Comparison of ENCODE assay signal across 16 cellular contexts in genomic region chr2:122531803-122532344, GRCh38.
DNase-seq lines count a peak whose midpoint lies in the region; ATAC-seq, FAIRE-seq and TF ChIP-seq lines count a peak whose summit lies in the region.
"Had no signal": no experiment of that assay in that cellular context is flagged by ENCODE, and none has a peak within 500 bp of the region (broad histone marks: within the 10 kb centered on the region; RNA-seq: fewer than 3 reads in every experiment).

No MANE protein-coding gene starts in this region.

- no peaks in the 10 kb centered on the region for H3K9me2 ChIP-seq in DOHH2 (replicated peaks; ENCODE audit: control insufficient read depth, low read length)

- peaks cover 5% of the 10 kb centered on the region for H3K4me1 Mint-ChIP-seq in nephron progenitor cell
- H3K4me1 Mint-ChIP-seq: activated B cell treated with CpG ODN at 0.5 μM for 24 hours had no signal

- CTCF ChIA-PET in GM12878 (lab: Yijun Ruan, JAX): interaction anchor here (0.6 to 1.3 kb wide), 8 partner anchors 12 to 1264 kb away, joined by 3 to 4 read pairs (median 3); no protein-coding TSS in a partner anchor

- TF ChIP-seq RAD21 in GM12878 (IDR thresholded peaks at IDR 0.05; ENCODE audit: insufficient read depth, low read depth, low read length): peak; percentile 22; the same call in 1 of the 2 replicates

- no peaks in the 10 kb centered on the region for H3K9me3 Mint-ChIP-seq in nephron progenitor cell

- H3K27me3 ChIP-seq in DOHH2 (ENCODE audit: control insufficient read depth, low read length) (no peaks in the 10 kb centered on the region), H7 (ENCODE audit: control insufficient read depth, insufficient read depth, low read length) (no peaks in the 10 kb centered on the region), GM12878 (replicated peaks in 1 of 2; ENCODE audit: control insufficient read depth in 2 of 2, insufficient read depth in 2 of 2, low read length in 1 of 2) (no peaks in the 10 kb centered on the region)
- H3K27me3 ChIP-seq: esophagus muscularis mucosa had no signal

- H3K4me3 ChIP-seq in DOHH2 (ENCODE audit: low read length) (no peak overlapping the region), H7 (ENCODE audit: insufficient read depth, low read depth, low read length) (no peak overlapping the region), GM12878 (no peak overlapping the region), mucosa of descending colon (no peak overlapping the region)
- H3K4me3 ChIP-seq: esophagus muscularis mucosa had no signal

- H3K79me2 ChIP-seq in DOHH2 (ENCODE audit: control insufficient read depth, low read length) (no peaks in the 10 kb centered on the region), GM12878 (ENCODE audit: control insufficient read depth, insufficient read depth, low read length) (no peaks in the 10 kb centered on the region)

- no peak for TF ChIP-seq POLR2A in GM12878 (IDR thresholded peaks at IDR 0.05; ENCODE audit: low read depth, low read length)

- no peak for ATAC-seq in GM12878
- no peak for ATAC-seq in mucosa of descending colon
- ATAC-seq: naive thymus-derived CD8-positive, alpha-beta T cell had no signal

- no TSS peak for BruUV-seq in GM12878 (replicated peaks; lab: Mats Ljungman, UMichigan)

- RAD21 ChIA-PET in GM12878 (lab: Charles Lee; ENCODE audit: unreplicated experiment): interaction anchor here (1.3 to 1.5 kb wide), 3 partner anchors 177 to 209 kb away, joined by 3 to 7 read pairs (median 3); no protein-coding TSS in a partner anchor

- no peak overlapping the region for H3K27ac Mint-ChIP-seq in nephron progenitor cell
- H3K27ac Mint-ChIP-seq: activated B cell treated with CpG ODN at 0.5 μM for 24 hours; activated T-cell treated with anti-CD3 and anti-CD28 coated beads, Interleukin-2, amount 50 U/mL, for 24 hours; naive thymus-derived CD8-positive, alpha-beta T cell had no signal

- no peak overlapping the region for H3K4me3 Mint-ChIP-seq in nephron progenitor cell
- H3K4me3 Mint-ChIP-seq: activated B cell treated with CpG ODN at 0.5 μM for 24 hours; activated T-cell treated with anti-CD3 and anti-CD28 coated beads, Interleukin-2, amount 50 U/mL, for 24 hours; naive thymus-derived CD8-positive, alpha-beta T cell had no signal

- no peak overlapping the region for H3K27ac ChIP-seq in DOHH2 (ENCODE audit: low read depth, low read length)
- no peak overlapping the region for H3K27ac ChIP-seq in GM12878 (ENCODE audit: control insufficient read depth, insufficient read depth)
- H3K27ac ChIP-seq: esophagus muscularis mucosa, RWPE1 had no signal

- no peaks in the 10 kb centered on the region for H3K36me3 Mint-ChIP-seq in nephron progenitor cell (ENCODE audit: low read depth)
- H3K36me3 Mint-ChIP-seq: naive thymus-derived CD8-positive, alpha-beta T cell had no signal

- H3K36me3 ChIP-seq in DOHH2 (ENCODE audit: control insufficient read depth, low read length): no peaks in the 10 kb centered on the region
- no peaks in the 10 kb centered on the region for H3K36me3 ChIP-seq in H7 (replicated peaks; ENCODE audit: control insufficient read depth, insufficient read depth, low read length)
- no peaks in the 10 kb centered on the region for H3K36me3 ChIP-seq in GM12878 (ENCODE audit: control insufficient read depth in 2 of 2, insufficient read depth in 2 of 2, low read length in 1 of 2)
- H3K36me3 ChIP-seq in mucosa of descending colon (ENCODE audit: low read depth): no peaks in the 10 kb centered on the region
- H3K36me3 ChIP-seq: esophagus muscularis mucosa had no signal

- H2AFZ ChIP-seq in GM12878 (ENCODE audit: control insufficient read depth, low read depth, low read length): no peak overlapping the region

- TF ChIP-seq CTCF in DOHH2 (IDR thresholded peaks at IDR 0.05; ENCODE audit: low read depth, low read length, poor library complexity, severe bottlenecking): peak; percentile 14
- TF ChIP-seq CTCF in GM12878 (IDR thresholded peaks at IDR 0.05 in 2 of 3, conservative IDR thresholded peaks at IDR 0.05 in 1 of 3; ENCODE audit: control insufficient read depth in 2 of 3, extremely low read depth in 1 of 3, insufficient read depth in 1 of 3, low read depth in 3 of 3, low read length in 3 of 3): peak in 1 of 3 experiments; percentile 32; a peak in 1 of 6 replicates
- peak; percentile 36 for TF ChIP-seq CTCF in nephron progenitor cell (IDR thresholded peaks at IDR 0.05)
- no peak for TF ChIP-seq CTCF in mucosa of descending colon (IDR thresholded peaks at IDR 0.05)

- DNase-seq in H7: peak; percentile 81
- DNase-seq in GM12878 (ENCODE audit: low read depth, low spot score): no peak
- peak; percentile 15 for DNase-seq in nephron progenitor cell
- DNase-seq in mucosa of descending colon: no peak
- no peak for DNase-seq in cerebellar nuclear complex (lab: John Stamatoyannopoulos, UW)
- DNase-seq in AG08395 (ENCODE audit: low spot score): no peak
- no peak for DNase-seq in mucosa of gallbladder (ENCODE audit: low spot score)
- DNase-seq: activated B cell treated with CpG ODN at 0.5 μM for 24 hours; activated T-cell treated with anti-CD3 and anti-CD28 coated beads, Interleukin-2, amount 50 U/mL, for 24 hours; Calu3; KBM-7; naive thymus-derived CD8-positive, alpha-beta T cell; NCI-H2081 treated with DMSO at 0.1 percent for 48 hours had no signal

- no peaks in the 10 kb centered on the region for H3F3A ChIP-seq in DOHH2 (ENCODE audit: control insufficient read depth, insufficient read depth)

- H3K4me2 ChIP-seq in DOHH2 (ENCODE audit: low read length) (no peak overlapping the region), GM12878 (ENCODE audit: control insufficient read depth, insufficient read depth) (no peak overlapping the region)

- intact Hi-C loops in GM12878 (cut with micrococcal nuclease; ENCODE audit: unreplicated experiment) (no loop called here), mucosa of descending colon (cut with DNase I, micrococcal nuclease) (no loop called here)

- SMC1A ChIA-PET in GM12878 (lab: Charles Lee; ENCODE audit: uncharacterized antibody, unreplicated experiment): interaction anchor here (0.6 to 2.4 kb wide), 9 partner anchors 35 to 975 kb away, joined by 3 to 7 read pairs (median 4); no protein-coding TSS in a partner anchor

- in situ Hi-C loops in GM12878 (cut with MboI): no loop called here

- POLR2A ChIA-PET in GM12878 (lab: Charles Lee): interaction anchor here (0.6 to 1.4 kb wide), 2 partner anchors 17 to 208 kb away, joined by 3 to 6 read pairs; no protein-coding TSS in a partner anchor

- peaks cover 4% of the 10 kb centered on the region for H3K27me3 Mint-ChIP-seq in nephron progenitor cell (ENCODE audit: low read depth, poor library complexity)
- H3K27me3 Mint-ChIP-seq: activated B cell treated with CpG ODN at 0.5 μM for 24 hours; activated T-cell treated with anti-CD3 and anti-CD28 coated beads, Interleukin-2, amount 50 U/mL, for 24 hours had no signal

- H3K9me3 ChIP-seq in DOHH2 (ENCODE audit: control insufficient read depth, insufficient read depth, low read length): no peaks in the 10 kb centered on the region
- H3K9me3 ChIP-seq in GM12878 (replicated peaks; ENCODE audit: control insufficient read depth, insufficient read depth, low read length): no peaks in the 10 kb centered on the region
- no peaks in the 10 kb centered on the region for H3K9me3 ChIP-seq in mucosa of descending colon
- H3K9me3 ChIP-seq: esophagus muscularis mucosa had no signal

- H4K20me1 ChIP-seq in DOHH2 (ENCODE audit: control insufficient read depth, insufficient read depth, low read depth, low read length) (no peaks in the 10 kb centered on the region), GM12878 (ENCODE audit: control insufficient read depth, insufficient read depth) (no peaks in the 10 kb centered on the region)

- no peak overlapping the region for H3K9ac ChIP-seq in GM12878 (ENCODE audit: control insufficient read depth, insufficient read depth, low read length)

- no peak for FAIRE-seq in GM12878 (lab: Jason Lieb, UNC)

- WGBS in GM12878 (ENCODE audit: insufficient coverage, insufficient replicate concordance, low lambda C conversion rate, missing lambda C conversion rate): 50% methylated on average over 8 of the region's 8 CpGs

- TF ChIP-seq EP300 in GM12878 (IDR thresholded peaks at IDR 0.05; ENCODE audit: borderline replicate concordance in 1 of 2, control insufficient read depth in 1 of 2, low read depth in 2 of 2, low read length in 2 of 2): no peak

- H3K4me1 ChIP-seq in DOHH2 (ENCODE audit: control insufficient read depth, low read length) (no peaks in the 10 kb centered on the region), GM12878 (ENCODE audit: control insufficient read depth, insufficient read depth, low read length) (no peaks in the 10 kb centered on the region), mucosa of descending colon (ENCODE audit: low read depth) (no peaks in the 10 kb centered on the region)
- H3K4me1 ChIP-seq: esophagus muscularis mucosa had no signal

TF ChIP-seq in GM12878, 131 proteins besides CTCF, POLR2A, EP300 and RAD21:
- TF ChIP-seq USF1 (IDR thresholded peaks at IDR 0.05; ENCODE audit: borderline replicate concordance, extremely low read length, insufficient read depth, low read depth, low read length): no peak
- TF ChIP-seq MTA3 (IDR thresholded peaks at IDR 0.05; ENCODE audit: borderline replicate concordance, low read length): no peak
- 0 out of 4 replicates have a peak, but pooled peaks of 1 of the 2 experiments have one; percentile 30 for TF ChIP-seq BHLHE40 (IDR thresholded peaks at IDR 0.05; ENCODE audit: borderline replicate concordance in 1 of 2, low read depth in 2 of 2, low read length in 1 of 2)
- no peak for TF ChIP-seq TARDBP (IDR thresholded peaks at IDR 0.05; ENCODE audit: borderline replicate concordance)
- no peak for TF ChIP-seq FOXM1 (IDR thresholded peaks at IDR 0.05; ENCODE audit: low read depth, low read length)
- TF ChIP-seq ZNF24 (IDR thresholded peaks at IDR 0.05): no peak
- TF ChIP-seq MYC (IDR thresholded peaks at IDR 0.05; ENCODE audit: insufficient read depth, insufficient read length, insufficient replicate concordance, low read length, severe bottlenecking): no peak
- TF ChIP-seq BMI1 (IDR thresholded peaks at IDR 0.05; ENCODE audit: borderline replicate concordance): no peak

Comparison
In these comparisons a context has a peak if more than half of its experiments do, and no peak if none do; other contexts are left out.
1. DNase-seq: peak in H7 (single experiment) and nephron progenitor cell (single experiment); none in GM12878 (single experiment), mucosa of descending colon (0 of 3), cerebellar nuclear complex (0 of 2), AG08395 (single experiment) and mucosa of gallbladder (single experiment).